Comparison of ENCODE assay signal across 13 cellular contexts in genomic region chr16:77868478-77868877, GRCh38.
DNase-seq lines count a peak whose midpoint lies in the region; ATAC-seq and TF ChIP-seq lines count a peak whose summit lies in the region.
"Had no signal": no experiment of that assay in that cellular context is flagged by ENCODE, and none has a peak within 500 bp of the region (broad histone marks: within the 10 kb centered on the region; RNA-seq: fewer than 3 reads in every experiment).

No MANE protein-coding gene starts in this region.

- no peaks in the 10 kb centered on the region for H3K9me3 ChIP-seq in Peyer's patch
- H3K9me3 ChIP-seq: colonic mucosa had no signal

- peak; percentile 72 for ATAC-seq in GM19025 (IDR thresholded peaks at IDR 0.05; ENCODE audit: low read depth, unreplicated experiment)
- ATAC-seq in HG02759 (IDR thresholded peaks at IDR 0.05; ENCODE audit: unreplicated experiment), result peak; percentile 86
- peak; percentile 83 for ATAC-seq in HG03565 (IDR thresholded peaks at IDR 0.05; ENCODE audit: unreplicated experiment)

- H3K4me3 ChIP-seq in GM06990 (replicated peaks; ENCODE audit: low read depth, low read length) (no peak overlapping the region), Peyer's patch (no peak overlapping the region)
- H3K4me3 ChIP-seq: colonic mucosa had no signal

- H3K4me1 ChIP-seq in Peyer's patch, result no peaks in the 10 kb centered on the region

- H3K27me3 ChIP-seq in GM06990 (replicated peaks; ENCODE audit: control insufficient read depth, insufficient read depth, low read length) (no peaks in the 10 kb centered on the region; the same call in 1 of the 2 replicates), Peyer's patch (no peaks in the 10 kb centered on the region)
- H3K27me3 ChIP-seq: colonic mucosa had no signal

- TF ChIP-seq CTCF in GM06990 (IDR thresholded peaks at IDR 0.05; ENCODE audit: insufficient read depth, low read length, poor library complexity, severe bottlenecking) (no peak), Peyer's patch (IDR thresholded peaks at IDR 0.05) (no peak)

- DNase-seq in GM06990 (ENCODE audit: extremely low read depth, insufficient read length) (peak; percentile 11), ureter (ENCODE audit: low spot score) (no peak), Peyer's patch (no peak), DMS79 (lab: John Stamatoyannopoulos, UW) (no peak), NCI-H510A (lab: John Stamatoyannopoulos, UW) (no peak)
- DNase-seq: activated CD8-positive, alpha-beta memory T cell treated with anti-CD3 and anti-CD28 coated beads, Interleukin-2, amount 50 U/mL, for 4 hours; Calu3; colonic mucosa; NCI-H1105 treated with DMSO at 0.1 percent for 48 hours; SHP77 had no signal

- H3K27ac ChIP-seq in Peyer's patch, result no peak overlapping the region
- H3K27ac ChIP-seq: colonic mucosa had no signal

- no peak for TF ChIP-seq POLR2A in Peyer's patch (IDR thresholded peaks at IDR 0.05)

- H3K36me3 ChIP-seq in GM06990 (ENCODE audit: control insufficient read depth, insufficient read depth, low read length), result no peaks in the 10 kb centered on the region
- no peaks in the 10 kb centered on the region for H3K36me3 ChIP-seq in Peyer's patch
- H3K36me3 ChIP-seq: colonic mucosa had no signal
